In genomic region chr14:51157012-51157411, GRCh38 we compare ENCODE assay signal across 8 cellular contexts.
A peak's percentile ranks its signal among the peaks of the same experiment; 100 is the strongest.
DNase-seq lines count a peak whose midpoint lies in the region; ATAC-seq lines count a peak whose summit lies in the region.

No MANE protein-coding gene starts in this region.

- H3K27me3 Mint-ChIP-seq in stimulated activated memory B cell treated with anti-CD40 and anti-IgM and Interleukin-4, amounts not matched to agents 10 μg/mL and 1 μg/mL and 100 μg/mL, for 72 hours, result no peaks in the 10 kb centered on the region

- in situ Hi-C loops in T47D (cut with HindIII; ENCODE audit: low pct_unique_long_range_greater_than_20kb, low sequenced_read_pairs), result no loop called here

- DNase-seq in COLO829 (ENCODE audit: low spot score) (peak; percentile 35), NCI-H146 treated with DMSO at 0.1 percent for 48 hours (lab: John Stamatoyannopoulos, UW; ENCODE audit: unreplicated experiment) (peak; percentile 9), T47D (ENCODE audit: low read depth in 1 of 2, low spot score in 1 of 2) (peak; percentile 17 to 73), islet precursor cell (no peak)

- ATAC-seq in GM21381 (IDR thresholded peaks at IDR 0.05; ENCODE audit: unreplicated experiment) (peak; percentile 60), HG02763 (IDR thresholded peaks at IDR 0.05; ENCODE audit: unreplicated experiment) (no peak), HG02973 (IDR thresholded peaks at IDR 0.05; ENCODE audit: unreplicated experiment) (no peak)
- ATAC-seq in stimulated activated memory B cell treated with anti-CD40 and anti-IgM and Interleukin-4, amounts not matched to agents 10 μg/mL and 1 μg/mL and 100 μg/mL, for 72 hours, result peak; percentile 78

- peak overlapping the region; percentile 53 for H3K27ac Mint-ChIP-seq in stimulated activated memory B cell treated with anti-CD40 and anti-IgM and Interleukin-4, amounts not matched to agents 10 μg/mL and 1 μg/mL and 100 μg/mL, for 72 hours

- no peak overlapping the region for H3K4me3 Mint-ChIP-seq in stimulated activated memory B cell treated with anti-CD40 and anti-IgM and Interleukin-4, amounts not matched to agents 10 μg/mL and 1 μg/mL and 100 μg/mL, for 72 hours

- peaks cover 20% of the 10 kb centered on the region for H3K4me1 Mint-ChIP-seq in stimulated activated memory B cell treated with anti-CD40 and anti-IgM and Interleukin-4, amounts not matched to agents 10 μg/mL and 1 μg/mL and 100 μg/mL, for 72 hours

- no peaks in the 10 kb centered on the region for H3K9me3 Mint-ChIP-seq in stimulated activated memory B cell treated with anti-CD40 and anti-IgM and Interleukin-4, amounts not matched to agents 10 μg/mL and 1 μg/mL and 100 μg/mL, for 72 hours

- peaks cover 5% of the 10 kb centered on the region for H3K36me3 Mint-ChIP-seq in stimulated activated memory B cell treated with anti-CD40 and anti-IgM and Interleukin-4, amounts not matched to agents 10 μg/mL and 1 μg/mL and 100 μg/mL, for 72 hours

Comparison
In these comparisons a context has a peak if more than half of its experiments do, and no peak if none do; other contexts are left out.
1. ATAC-seq: peak in GM21381 (single experiment) and stimulated activated memory B cell treated with anti-CD40 and anti-IgM and Interleukin-4, amounts not matched to agents 10 μg/mL and 1 μg/mL and 100 μg/mL, for 72 hours (single experiment); none in HG02763 (single experiment) and HG02973 (single experiment).